Comparison of ENCODE assay signal across 1 cellular context in the genomic region with DNA sequence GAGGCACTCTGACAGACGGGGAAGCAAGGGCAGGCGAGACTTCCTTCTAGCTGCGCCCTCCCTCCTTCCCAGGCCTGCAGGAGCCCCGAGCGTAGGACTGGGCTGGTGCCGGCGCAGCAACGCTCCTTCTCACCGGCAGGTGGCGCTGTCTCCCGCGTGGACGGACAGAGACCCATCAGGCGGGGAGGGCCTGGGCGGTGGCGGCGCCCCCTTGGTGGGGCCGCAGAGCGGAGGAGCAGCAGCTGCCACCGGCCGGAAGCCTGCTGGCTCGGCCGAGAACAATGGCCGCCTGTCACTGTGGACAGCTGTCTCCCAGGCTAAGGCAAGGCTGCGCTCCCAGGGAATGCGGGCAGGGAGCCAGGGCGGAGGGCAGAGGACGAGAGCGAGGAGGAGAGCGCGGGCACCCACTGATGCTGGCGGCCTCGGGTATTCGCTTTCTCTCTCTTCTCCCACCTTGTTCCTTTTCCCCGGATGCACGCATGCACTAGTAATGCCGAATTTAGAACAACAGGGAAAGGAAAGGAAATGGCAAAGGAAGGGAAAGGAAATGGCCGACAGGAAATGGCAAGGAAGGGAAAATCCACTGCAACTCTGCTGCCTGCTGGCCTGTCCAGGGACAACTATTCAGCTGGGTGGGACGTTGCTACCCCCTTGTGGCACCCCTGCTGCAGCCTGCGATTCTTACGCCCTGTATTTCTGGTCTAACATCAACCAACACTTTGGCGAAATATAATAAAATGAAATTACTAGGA.
TF ChIP-seq lines count a peak whose summit lies in the region.

No MANE protein-coding gene starts in this region.

TF ChIP-seq in HEK293, 187 proteins besides CTCF, POLR2A, EP300 and RAD21 (continued from another document and continues in another):
- TF ChIP-seq ZNF148 (tag by site-specific recombination; IDR thresholded peaks at IDR 0.05; ENCODE audit: borderline replicate concordance) = no peak
- TF ChIP-seq BCL11A (tag by site-specific recombination; IDR thresholded peaks at IDR 0.05; ENCODE audit: low read depth) = peak; percentile 77; the same call in 1 of the 2 replicates
- TF ChIP-seq SP7 (tag by site-specific recombination; IDR thresholded peaks at IDR 0.05) = peak; percentile 73
- no peak for TF ChIP-seq SP3 (tag by site-specific recombination; IDR thresholded peaks at IDR 0.05)
- TF ChIP-seq PBX3 (CRISPR knock-in tag; IDR thresholded peaks at IDR 0.05) = peak; percentile 70; the same call in 1 of the 2 replicates
- peak; percentile 62 for TF ChIP-seq KLF9 (tag by site-specific recombination; IDR thresholded peaks at IDR 0.05; ENCODE audit: low read depth)
- TF ChIP-seq ZNF114 (tag by site-specific recombination; IDR thresholded peaks at IDR 0.05) = no peak
- peak; percentile 24; the same call in 1 of the 2 replicates for TF ChIP-seq ZNF785 (tag by site-specific recombination; IDR thresholded peaks at IDR 0.05)
- TF ChIP-seq, protein P1, sequence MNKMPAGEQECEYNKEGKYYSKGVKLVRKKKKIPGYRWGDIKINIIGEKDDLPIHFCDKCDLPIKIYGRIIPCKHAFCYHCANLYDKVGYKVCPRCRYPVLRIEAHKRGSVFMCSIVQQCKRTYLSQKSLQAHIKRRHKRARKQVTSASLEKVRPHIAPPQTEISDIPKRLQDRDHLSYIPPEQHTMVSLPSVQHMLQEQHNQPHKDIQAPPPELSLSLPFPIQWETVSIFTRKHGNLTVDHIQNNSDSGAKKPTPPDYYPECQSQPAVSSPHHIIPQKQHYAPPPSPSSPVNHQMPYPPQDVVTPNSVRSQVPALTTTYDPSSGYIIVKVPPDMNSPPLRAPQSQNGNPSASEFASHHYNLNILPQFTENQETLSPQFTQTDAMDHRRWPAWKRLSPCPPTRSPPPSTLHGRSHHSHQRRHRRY (tag by site-specific recombination; IDR thresholded peaks at IDR 0.05) = no peak
- TF ChIP-seq ZNF335 (tag by site-specific recombination; conservative IDR thresholded peaks at IDR 0.05) = peak; percentile 93
- TF ChIP-seq KLF7 (tag by site-specific recombination; IDR thresholded peaks at IDR 0.05; ENCODE audit: borderline replicate concordance) = peak; percentile 83; the same call in 1 of the 2 replicates
- TF ChIP-seq ZNF768 (tag by site-specific recombination; IDR thresholded peaks at IDR 0.05) = no peak
- peak; percentile 82 for TF ChIP-seq ZFHX2 (tag by site-specific recombination; conservative IDR thresholded peaks at IDR 0.05)
- no peak for TF ChIP-seq ZNF791 (tag by site-specific recombination; IDR thresholded peaks at IDR 0.05)
- TF ChIP-seq SCRT1 (tag by site-specific recombination; IDR thresholded peaks at IDR 0.05; ENCODE audit: borderline replicate concordance) = no peak
- no peak for TF ChIP-seq ZNF133 (tag by site-specific recombination; IDR thresholded peaks at IDR 0.05)
- peak; percentile 32; the same call in 1 of the 2 replicates for TF ChIP-seq SCRT2 (tag by site-specific recombination; IDR thresholded peaks at IDR 0.05)
- peak; percentile 42 for TF ChIP-seq KLF1 (tag by site-specific recombination; IDR thresholded peaks at IDR 0.05)
- no peak for TF ChIP-seq OVOL3 (tag by site-specific recombination; IDR thresholded peaks at IDR 0.05)
- peak; percentile 87 for TF ChIP-seq KLF8 (tag by site-specific recombination; IDR thresholded peaks at IDR 0.05)
- no peak for TF ChIP-seq ZNF529 (tag by site-specific recombination; IDR thresholded peaks at IDR 0.05; ENCODE audit: insufficient replicate concordance)
- TF ChIP-seq ZSCAN23 (tag by site-specific recombination; IDR thresholded peaks at IDR 0.05) = no peak
- TF ChIP-seq YY1 (tag by site-specific recombination; IDR thresholded peaks at IDR 0.05) = peak; percentile 91
- no peak for TF ChIP-seq ZNF214 (tag by site-specific recombination; IDR thresholded peaks at IDR 0.05; ENCODE audit: borderline replicate concordance)
- no peak for TF ChIP-seq ZNF792 (tag by site-specific recombination; IDR thresholded peaks at IDR 0.05)
- 0 out of 2 replicates have a peak, but pooled peaks have one; percentile 42 for TF ChIP-seq ZBTB20 (tag by site-specific recombination; IDR thresholded peaks at IDR 0.05)
- peak; percentile 97 for TF ChIP-seq ZNF692 (tag by site-specific recombination; IDR thresholded peaks at IDR 0.05)
- TF ChIP-seq ZNF654 (tag by site-specific recombination; IDR thresholded peaks at IDR 0.05; ENCODE audit: low read depth) = peak; percentile 98
- no peak for TF ChIP-seq ZNF16 (tag by site-specific recombination; IDR thresholded peaks at IDR 0.05; ENCODE audit: low read depth)
- TF ChIP-seq ZNF776 (tag by site-specific recombination; IDR thresholded peaks at IDR 0.05; ENCODE audit: borderline replicate concordance) = no peak
- TF ChIP-seq ZSCAN5A (tag by site-specific recombination; IDR thresholded peaks at IDR 0.05) = no peak
- TF ChIP-seq ZIC2 (tag by site-specific recombination; IDR thresholded peaks at IDR 0.05) = peak; percentile 66; the same call in 1 of the 2 replicates
- TF ChIP-seq ZNF140 (tag by site-specific recombination; IDR thresholded peaks at IDR 0.05) = peak; percentile 18; the same call in 1 of the 2 replicates
- no peak for TF ChIP-seq ZSCAN16 (tag by site-specific recombination; IDR thresholded peaks at IDR 0.05)
- TF ChIP-seq YY2 (tag by site-specific recombination; IDR thresholded peaks at IDR 0.05) = peak; percentile 92
- no peak for TF ChIP-seq ZNF830 (tag by site-specific recombination; IDR thresholded peaks at IDR 0.05; ENCODE audit: low read depth)
- TF ChIP-seq MZF1 (tag by site-specific recombination; IDR thresholded peaks at IDR 0.05; ENCODE audit: borderline replicate concordance) = no peak
- TF ChIP-seq, protein P2, sequence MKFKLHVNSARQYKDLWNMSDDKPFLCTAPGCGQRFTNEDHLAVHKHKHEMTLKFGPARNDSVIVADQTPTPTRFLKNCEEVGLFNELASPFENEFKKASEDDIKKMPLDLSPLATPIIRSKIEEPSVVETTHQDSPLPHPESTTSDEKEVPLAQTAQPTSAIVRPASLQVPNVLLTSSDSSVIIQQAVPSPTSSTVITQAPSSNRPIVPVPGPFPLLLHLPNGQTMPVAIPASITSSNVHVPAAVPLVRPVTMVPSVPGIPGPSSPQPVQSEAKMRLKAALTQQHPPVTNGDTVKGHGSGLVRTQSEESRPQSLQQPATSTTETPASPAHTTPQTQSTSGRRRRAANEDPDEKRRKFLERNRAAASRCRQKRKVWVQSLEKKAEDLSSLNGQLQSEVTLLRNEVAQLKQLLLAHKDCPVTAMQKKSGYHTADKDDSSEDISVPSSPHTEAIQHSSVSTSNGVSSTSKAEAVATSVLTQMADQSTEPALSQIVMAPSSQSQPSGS (tag by site-specific recombination; IDR thresholded peaks at IDR 0.05; ENCODE audit: low read depth) = no peak
- TF ChIP-seq ZBTB7A (tag by site-specific recombination; IDR thresholded peaks at IDR 0.05; ENCODE audit: low read depth) = peak; percentile 73
- peak; percentile 82 for TF ChIP-seq ZXDB (tag by site-specific recombination; IDR thresholded peaks at IDR 0.05)
- no peak for TF ChIP-seq ZNF548 (tag by site-specific recombination; IDR thresholded peaks at IDR 0.05)
- peak; percentile 62; the same call in 1 of the 2 replicates for TF ChIP-seq INSM2 (tag by site-specific recombination; IDR thresholded peaks at IDR 0.05)
- no peak for TF ChIP-seq ZNF837 (tag by site-specific recombination; IDR thresholded peaks at IDR 0.05)
- no peak for TF ChIP-seq AEBP2 (tag by site-specific recombination; IDR thresholded peaks at IDR 0.05; ENCODE audit: borderline replicate concordance)
- TF ChIP-seq ZNF404 (tag by site-specific recombination; IDR thresholded peaks at IDR 0.05) = no peak
- no peak for TF ChIP-seq PRDM6 (tag by site-specific recombination; IDR thresholded peaks at IDR 0.05)
